28 cellular contexts compared by ENCODE assay signal in the genomic region with DNA sequence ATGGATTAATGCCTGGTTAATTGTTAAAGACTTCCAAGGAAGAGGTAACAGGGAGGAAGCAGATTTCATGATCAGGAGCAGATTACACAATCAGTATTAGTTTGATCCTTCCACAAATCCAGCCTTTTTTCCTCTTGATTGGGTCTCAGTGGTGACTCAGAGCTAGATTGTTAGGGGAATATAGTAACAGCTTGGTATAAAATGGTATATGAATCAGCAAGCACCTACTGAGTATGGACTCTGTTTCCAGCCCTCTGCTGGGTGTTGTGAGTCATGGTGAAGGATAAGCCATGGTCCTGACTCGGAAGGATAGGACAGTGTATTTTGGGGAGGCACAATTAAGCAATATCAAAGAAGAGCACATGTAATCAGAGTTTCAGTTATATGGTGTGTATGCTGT.
DNase-seq lines count a peak whose midpoint lies in the region; ATAC-seq and TF ChIP-seq lines count a peak whose summit lies in the region.
"Had no signal": no experiment of that assay in that cellular context is flagged by ENCODE, and none has a peak within 500 bp of the region (broad histone marks: within the 10 kb centered on the region; RNA-seq: fewer than 3 reads in every experiment).

No MANE protein-coding gene starts in this region.

- H3K4me1 Mint-ChIP-seq in MCF 10A (ENCODE audit: insufficient read depth, unreplicated experiment) = peaks cover 6% of the 10 kb centered on the region
- H3K4me1 Mint-ChIP-seq: activated CD4-positive, alpha-beta T cell treated with anti-CD3 and anti-CD28 coated beads, Interleukin-2, amount 10 ng/mL, durations not matched to agents 7 days and 5 days; CD4-positive, CD25-positive, alpha-beta regulatory T cell; naive B cell had no signal

- TF ChIP-seq CTCF in MCF 10A (IDR thresholded peaks at IDR 0.05; ENCODE audit: unreplicated experiment) (no peak), breast epithelium (IDR thresholded peaks at IDR 0.05) (no peak), WERI-Rb-1 (IDR thresholded peaks at IDR 0.05; ENCODE audit: low read depth, low read length) (no peak), sigmoid colon (IDR thresholded peaks at IDR 0.05) (no peak)

- H3K36me3 ChIP-seq in breast epithelium = no peaks in the 10 kb centered on the region
- H3K36me3 ChIP-seq in WERI-Rb-1 = no peaks in the 10 kb centered on the region
- no peaks in the 10 kb centered on the region for H3K36me3 ChIP-seq in sigmoid colon
- H3K36me3 ChIP-seq: neutrophil, vagina had no signal

- H3K9me3 Mint-ChIP-seq in MCF 10A (ENCODE audit: unreplicated experiment) = no peaks in the 10 kb centered on the region
- H3K9me3 Mint-ChIP-seq: activated CD4-positive, alpha-beta T cell treated with anti-CD3 and anti-CD28 coated beads, Interleukin-2, amount 10 ng/mL, durations not matched to agents 7 days and 5 days; T-helper 2 cell treated with Interferon-gamma antibody and Interleukin-4, amounts not matched to agents 5 μg/mL and 100 μg/mL, for 36 hours had no signal

- intact Hi-C loops in MCF 10A (cut with micrococcal nuclease) (no loop called here), breast epithelium (cut with DNase I; ENCODE audit: low total_unique reads) (no loop called here), sigmoid colon (cut with DNase I) (no loop called here)

- no peak for TF ChIP-seq POLR2A in breast epithelium (IDR thresholded peaks at IDR 0.05)
- TF ChIP-seq POLR2A in sigmoid colon (IDR thresholded peaks at IDR 0.05) = no peak

- H3K27ac ChIP-seq in breast epithelium (no peak overlapping the region), WERI-Rb-1 (no peak overlapping the region), sigmoid colon (no peak overlapping the region)
- H3K27ac ChIP-seq: neutrophil, vagina had no signal

- CTCF ChIA-PET in MCF 10A (lab: Yijun Ruan, JAX) = interaction anchor here (0.6 to 0.8 kb wide), 2 partner anchors 240 to 443 kb away, joined by 3 read pairs; no protein-coding TSS in a partner anchor

- POLR2A ChIA-PET in MCF 10A (lab: Yijun Ruan, JAX) = no interaction called here

- no peaks in the 10 kb centered on the region for H3K36me3 Mint-ChIP-seq in MCF 10A (ENCODE audit: insufficient read depth, unreplicated experiment)
- H3K36me3 Mint-ChIP-seq: CD4-positive, CD25-positive, alpha-beta regulatory T cell; naive B cell had no signal

- 73 to 80% methylated on average over 1 of the region's 1 CpG for WGBS in sigmoid colon, 2 donors

- ATAC-seq in GM18861 (IDR thresholded peaks at IDR 0.05; ENCODE audit: unreplicated experiment) (no peak), HG03095 (IDR thresholded peaks at IDR 0.05; ENCODE audit: unreplicated experiment) (no peak)
- ATAC-seq: activated T-cell treated with anti-CD3 and anti-CD28 coated beads, Interleukin-2, amount 50 U/mL, for 4 hours; left ventricle myocardium superior; stimulated activated naive CD8-positive, alpha-beta T cell treated with anti-CD3 and anti-CD28 coated beads, Interleukin-15, Interleukin-2, amounts not matched to agents 100 U/mL and 50 U/mL, for 24 hours had no signal

- no peaks in the 10 kb centered on the region for H3K4me1 ChIP-seq in breast epithelium
- H3K4me1 ChIP-seq in sigmoid colon = no peaks in the 10 kb centered on the region
- H3K4me1 ChIP-seq: vagina had no signal

- no peak for TF ChIP-seq EP300 in sigmoid colon (IDR thresholded peaks at IDR 0.05)

- DNase-seq in MCF 10A (ENCODE audit: unreplicated experiment) (peak; percentile 56), breast epithelium (ENCODE audit: low spot score in 2 of 2) (no peak), WERI-Rb-1 (peak; percentile 18), kidney glomerular epithelial cell (lab: John Stamatoyannopoulos, UW) (peak; percentile 15), sigmoid colon (no peak), cerebellum (ENCODE audit: low spot score) (no peak)
- DNase-seq: activated CD4-positive, alpha-beta T cell treated with anti-CD3 and anti-CD28 coated beads, Interleukin-2, amount 10 ng/mL, durations not matched to agents 7 days and 5 days; activated gamma-delta T cell treated with Interleukin-2 at 50 U/mL for 16 hours; activated T-cell treated with anti-CD3 and anti-CD28 coated beads, Interleukin-2, amount 50 U/mL, for 4 hours; CD4-positive, CD25-positive, alpha-beta regulatory T cell; cerebellar nuclear complex; DMS79; foreskin fibroblast; HCEC 1CT; KG1; left ventricle myocardium superior; naive B cell; NCI-H1436 treated with DMSO at 0.1 percent for 48 hours; NCI-H446; Right ventricle myocardium superior; stimulated activated CD4-positive, alpha-beta T cell treated with anti-CD3 and anti-CD28 coated beads, Interleukin-15, amount 100 ng/mL, for 24 hours; stimulated activated naive CD8-positive, alpha-beta T cell treated with anti-CD3 and anti-CD28 coated beads, Interleukin-15, Interleukin-2, amounts not matched to agents 100 U/mL and 50 U/mL, for 24 hours had no signal

- no peaks in the 10 kb centered on the region for H3K27me3 ChIP-seq in breast epithelium
- H3K27me3 ChIP-seq in WERI-Rb-1 (ENCODE audit: insufficient read depth, low read depth, severe bottlenecking) = no peaks in the 10 kb centered on the region
- H3K27me3 ChIP-seq in sigmoid colon = no peaks in the 10 kb centered on the region
- H3K27me3 ChIP-seq: neutrophil, vagina had no signal

- H3K4me3 Mint-ChIP-seq in MCF 10A (ENCODE audit: unreplicated experiment) = no peak overlapping the region
- H3K4me3 Mint-ChIP-seq: activated CD4-positive, alpha-beta T cell treated with anti-CD3 and anti-CD28 coated beads, Interleukin-2, amount 10 ng/mL, durations not matched to agents 7 days and 5 days; activated T-cell treated with anti-CD3 and anti-CD28 coated beads, Interleukin-2, amount 50 U/mL, for 4 hours; CD4-positive, CD25-positive, alpha-beta regulatory T cell; naive B cell; T-helper 2 cell treated with Interferon-gamma antibody and Interleukin-4, amounts not matched to agents 5 μg/mL and 100 μg/mL, for 36 hours had no signal

- no peak overlapping the region for H3K4me3 ChIP-seq in breast epithelium
- no peak overlapping the region for H3K4me3 ChIP-seq in WERI-Rb-1 (ENCODE audit: low read depth, low read length)
- H3K4me3 ChIP-seq in sigmoid colon = no peak overlapping the region
- H3K4me3 ChIP-seq: vagina had no signal

- H3K27ac Mint-ChIP-seq in MCF 10A (ENCODE audit: low read depth, unreplicated experiment) = no peak overlapping the region
- H3K27ac Mint-ChIP-seq: activated CD4-positive, alpha-beta T cell treated with anti-CD3 and anti-CD28 coated beads, Interleukin-2, amount 10 ng/mL, durations not matched to agents 7 days and 5 days; CD4-positive, CD25-positive, alpha-beta regulatory T cell; naive B cell; progenitor cell of endocrine pancreas; T-helper 2 cell treated with Interferon-gamma antibody and Interleukin-4, amounts not matched to agents 5 μg/mL and 100 μg/mL, for 36 hours had no signal

- H3K9me3 ChIP-seq in breast epithelium (no peaks in the 10 kb centered on the region), WERI-Rb-1 (ENCODE audit: severe bottlenecking) (no peaks in the 10 kb centered on the region), sigmoid colon (peaks cover 0 to 2% (median 0%) of the 10 kb centered on the region in 4 donors)
- H3K9me3 ChIP-seq: neutrophil, vagina had no signal

- H3K27me3 Mint-ChIP-seq in MCF 10A (ENCODE audit: insufficient read depth, unreplicated experiment) = peaks cover 33% of the 10 kb centered on the region
- H3K27me3 Mint-ChIP-seq: progenitor cell of endocrine pancreas had no signal

- no TSS peak for BruUV-seq in MCF 10A (replicated peaks; lab: Mats Ljungman, UMichigan)

Comparison
In these comparisons a context has a peak if more than half of its experiments do, and no peak if none do; other contexts are left out.
1. DNase-seq: peak in MCF 10A (single experiment), WERI-Rb-1 (single experiment) and kidney glomerular epithelial cell (single experiment); none in breast epithelium (0 of 2), sigmoid colon (single experiment) and cerebellum (single experiment).